8 cellular contexts compared by ENCODE assay signal in the genomic region with DNA sequence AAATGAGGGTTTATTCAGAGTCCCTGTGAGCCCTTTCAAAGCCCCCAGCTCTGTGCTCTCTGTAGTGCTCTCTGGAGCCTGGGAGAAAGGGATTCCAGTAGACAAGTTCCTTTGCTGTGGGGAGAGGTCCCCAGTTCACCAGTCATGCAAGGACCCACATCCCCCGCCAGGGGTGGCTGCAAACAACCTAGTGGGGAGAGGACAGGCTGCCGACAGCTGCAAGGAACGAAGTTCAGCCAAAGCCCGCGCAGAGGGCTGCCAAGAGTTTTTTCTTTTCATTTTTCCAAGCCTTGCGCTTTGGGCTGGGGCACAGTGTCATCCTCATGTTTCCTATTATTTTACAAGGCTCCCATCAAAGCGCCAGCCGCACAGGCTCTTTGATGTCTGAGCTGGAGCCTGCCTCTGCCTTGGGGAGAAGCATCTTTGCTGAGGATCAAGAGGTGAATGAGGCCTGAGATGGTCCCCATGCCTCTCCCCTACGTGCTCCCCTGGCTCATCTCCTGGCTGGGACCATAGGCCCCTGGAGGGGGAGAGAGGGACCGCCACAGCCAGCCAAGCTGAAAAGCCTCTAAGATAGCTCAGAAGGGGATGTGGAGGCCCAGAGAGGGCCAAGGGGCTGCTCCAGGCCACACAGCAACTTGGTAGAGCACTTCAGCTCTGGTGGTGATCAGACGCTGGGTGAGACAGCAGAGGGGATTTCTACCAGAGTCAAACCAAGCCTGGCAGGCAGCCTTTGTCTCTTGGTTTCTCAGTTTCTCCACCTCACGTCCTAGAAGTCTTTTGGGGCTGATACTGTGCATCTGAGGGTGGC. TPM values are rescaled to one million over a fixed set of nuclear protein-coding genes. Genes with fewer than 3 reads are reported as not detected.
A peak's percentile ranks its signal among the peaks of the same experiment; 100 is the strongest.
DNase-seq lines count a peak whose midpoint lies in the region; TF ChIP-seq lines count a peak whose summit lies in the region.

No MANE protein-coding gene starts in this region.

- peaks cover 0 to 4% (median under 1%) of the 10 kb centered on the region in 3 donors for H3K27me3 Mint-ChIP-seq in immature natural killer cell (ENCODE audit: low read depth in 3 of 3)

- H3K4me3 Mint-ChIP-seq in immature natural killer cell: no peak overlapping the region

- H3K4me1 Mint-ChIP-seq in immature natural killer cell: no peaks in the 10 kb centered on the region

- H3K4me3 ChIP-seq in GM12865 (ENCODE audit: low read depth, low read length): no peak overlapping the region

- no peaks in the 10 kb centered on the region for H3K9me3 Mint-ChIP-seq in immature natural killer cell

- DNase-seq in GM12865 (ENCODE audit: low read depth) (peak; percentile 74), HuH-7 (ENCODE audit: low spot score) (peak; percentile 79), fibroblast of peridontal ligament (ENCODE audit: extremely low read depth) (peak; percentile 61), pons (ENCODE audit: low spot score) (peak; percentile 15), erythroblast (lab: John Stamatoyannopoulos, UW) (no peak), ecto neural progenitor cell (ENCODE audit: low spot score) (no peak), NCI-H146 (lab: John Stamatoyannopoulos, UW) (no peak), immature natural killer cell (no peak)

- no peak for TF ChIP-seq POLR2A in erythroblast (IDR thresholded peaks at IDR 0.05; ENCODE audit: low read length)

- H3K36me3 Mint-ChIP-seq in immature natural killer cell: no peaks in the 10 kb centered on the region

- H3K27ac Mint-ChIP-seq in immature natural killer cell: no peak overlapping the region

- no peak for TF ChIP-seq CTCF in GM12865 (IDR thresholded peaks at IDR 0.05; ENCODE audit: insufficient read depth, low read depth, low read length, missing control alignments)

RNA-seq across cellular contexts. Expression of a gene that starts 50.5 kb away (rescaled TPM):
- not detected for polyA plus RNA-seq in immature natural killer cell

Comparison
In these comparisons a context has a peak if more than half of its experiments do, and no peak if none do; other contexts are left out.
1. DNase-seq: peak in GM12865 (single experiment), HuH-7 (single experiment), fibroblast of peridontal ligament (single experiment) and pons (single experiment); none in erythroblast (0 of 2), ecto neural progenitor cell (single experiment), NCI-H146 (single experiment) and immature natural killer cell (0 of 3).